In genomic region chr2:120766758-120767351, GRCh38 we compare ENCODE assay signal across 14 cellular contexts. TPM values are rescaled to one million over a fixed set of nuclear protein-coding genes. Genes with fewer than 3 reads are reported as not detected.
DNase-seq lines count a peak whose midpoint lies in the region; ATAC-seq, FAIRE-seq and TF ChIP-seq lines count a peak whose summit lies in the region.
"Had no signal": no experiment of that assay in that cellular context is flagged by ENCODE, and none has a peak within 500 bp of the region (broad histone marks: within the 10 kb centered on the region; RNA-seq: fewer than 3 reads in every experiment).

No MANE protein-coding gene starts in this region.

- peaks cover 80% of the 10 kb centered on the region for H4K20me1 ChIP-seq in GM23338 (replicated peaks; ENCODE audit: insufficient read depth)
- peaks cover 19% of the 10 kb centered on the region for H4K20me1 ChIP-seq in astrocyte (ENCODE audit: insufficient read depth, low read length)

- peaks cover 75% of the 10 kb centered on the region for H3K4me1 Mint-ChIP-seq in GM23338
- H3K4me1 Mint-ChIP-seq in astrocyte (ENCODE audit: low read depth, unreplicated experiment): peaks cover 71% of the 10 kb centered on the region
- no peaks in the 10 kb centered on the region for H3K4me1 Mint-ChIP-seq in CD8-positive, alpha-beta T cell (ENCODE audit: low read depth)
- H3K4me1 Mint-ChIP-seq: activated naive CD4-positive, alpha-beta T cell treated with anti-CD3 and anti-CD28 coated beads, Interleukin-2, amount 10 ng/mL, durations not matched to agents 7 days and 5 days; IgD-negative memory B cell; immature natural killer cell had no signal

- CTCF ChIA-PET in CD8-positive, alpha-beta T cell (lab: Charles Lee): no interaction called here

- POLR2A ChIA-PET in CD8-positive, alpha-beta T cell (lab: Charles Lee): no interaction called here

- peaks cover 13% of the 10 kb centered on the region; the same call in 1 of the 2 replicates for H3F3A ChIP-seq in GM23338 (replicated peaks; ENCODE audit: low read depth)

- H3K27me3 Mint-ChIP-seq in GM23338 (ENCODE audit: insufficient read depth, low read depth, poor library complexity) (peaks cover 14% of the 10 kb centered on the region), astrocyte (ENCODE audit: low read depth, unreplicated experiment) (no peaks in the 10 kb centered on the region)
- no peaks in the 10 kb centered on the region for H3K27me3 Mint-ChIP-seq in CD8-positive, alpha-beta T cell (ENCODE audit: low read depth)
- H3K27me3 Mint-ChIP-seq: activated naive CD4-positive, alpha-beta T cell treated with anti-CD3 and anti-CD28 coated beads, Interleukin-2, amount 10 ng/mL, durations not matched to agents 7 days and 5 days had no signal

- peak; percentile 17 for FAIRE-seq in astrocyte (lab: Jason Lieb, UNC)
- no peak for FAIRE-seq in kidney (lab: Jason Lieb, UNC)

- H3K4me3 Mint-ChIP-seq in GM23338: no peak overlapping the region
- H3K4me3 Mint-ChIP-seq in astrocyte (ENCODE audit: unreplicated experiment): peak overlapping the region; percentile 14
- H3K4me3 Mint-ChIP-seq in CD8-positive, alpha-beta T cell: no peak overlapping the region
- H3K4me3 Mint-ChIP-seq: activated naive CD4-positive, alpha-beta T cell treated with anti-CD3 and anti-CD28 coated beads, Interleukin-2, amount 10 ng/mL, durations not matched to agents 7 days and 5 days; IgD-negative memory B cell; immature natural killer cell had no signal

- H3K4me3 ChIP-seq in GM23338 (no peak overlapping the region), astrocyte (ENCODE audit: insufficient read depth, low read depth, low read length) (no peak overlapping the region), kidney (ENCODE audit: low read length in 2 of 2) (no peak overlapping the region), sigmoid colon (no peak overlapping the region)
- no peak overlapping the region for H3K4me3 ChIP-seq in CD8-positive, alpha-beta T cell (ENCODE audit: low read depth, low read length)

- no peak overlapping the region for H2AFZ ChIP-seq in GM23338
- no peak overlapping the region for H2AFZ ChIP-seq in astrocyte (ENCODE audit: low read depth, low read length)

- peak; percentile 44 for DNase-seq in GM23338 (ENCODE audit: low spot score)
- DNase-seq in astrocyte (ENCODE audit: low read depth): peak; percentile 45
- peak; percentile 59 for DNase-seq in kidney
- DNase-seq in sigmoid colon: peak; percentile 63
- no peak for DNase-seq in CD8-positive, alpha-beta T cell
- no peak for DNase-seq in activated CD4-positive, alpha-beta T cell treated with anti-CD3 and anti-CD28 coated beads for 1 hour
- DNase-seq in stimulated activated CD4-positive, alpha-beta T cell treated with anti-CD3 and anti-CD28 coated beads, Interleukin-2, amount 100 ng/mL, for 24 hours: no peak
- DNase-seq in inferior parietal cortex (ENCODE audit: extremely low spot score): no peak
- DNase-seq: activated naive CD4-positive, alpha-beta T cell treated with anti-CD3 and anti-CD28 coated beads, Interleukin-2, amount 10 ng/mL, durations not matched to agents 7 days and 5 days; immature natural killer cell; NCI-H1436 treated with DMSO at 0.1 percent for 48 hours; NCI-H526 had no signal

- H3K4me1 ChIP-seq in GM23338 (ENCODE audit: insufficient read depth) (peaks cover 43% of the 10 kb centered on the region), astrocyte (ENCODE audit: insufficient read depth, low read length) (peaks cover 54% of the 10 kb centered on the region), kidney (ENCODE audit: control insufficient read depth in 1 of 2, insufficient read depth in 1 of 2, low read depth in 1 of 2, low read length in 2 of 2) (peaks cover 0 to 20% of the 10 kb centered on the region in 2 donors), sigmoid colon (peaks cover 0 to 46% (median 32%) of the 10 kb centered on the region in 4 donors)
- H3K4me1 ChIP-seq in CD8-positive, alpha-beta T cell (ENCODE audit: insufficient read depth, low read length): no peaks in the 10 kb centered on the region

- ATAC-seq in GM23338: peak; percentile 52
- ATAC-seq in CD8-positive, alpha-beta T cell: no peak

- TF ChIP-seq EP300 in sigmoid colon (IDR thresholded peaks at IDR 0.05): no peak

- H3K9me3 Mint-ChIP-seq in GM23338: no peaks in the 10 kb centered on the region
- H3K9me3 Mint-ChIP-seq in astrocyte (ENCODE audit: unreplicated experiment): no peaks in the 10 kb centered on the region
- H3K9me3 Mint-ChIP-seq in CD8-positive, alpha-beta T cell: no peaks in the 10 kb centered on the region
- H3K9me3 Mint-ChIP-seq: activated naive CD4-positive, alpha-beta T cell treated with anti-CD3 and anti-CD28 coated beads, Interleukin-2, amount 10 ng/mL, durations not matched to agents 7 days and 5 days; IgD-negative memory B cell; immature natural killer cell had no signal

- WGBS in sigmoid colon, 2 donors: 88 to 89% methylated on average over 12 of the region's 12 CpGs

- no peak overlapping the region; the same call in 1 of the 2 replicates for H3K27ac Mint-ChIP-seq in GM23338
- peak overlapping the region; percentile 98 for H3K27ac Mint-ChIP-seq in astrocyte (ENCODE audit: unreplicated experiment)
- no peak overlapping the region for H3K27ac Mint-ChIP-seq in CD8-positive, alpha-beta T cell
- H3K27ac Mint-ChIP-seq: activated naive CD4-positive, alpha-beta T cell treated with anti-CD3 and anti-CD28 coated beads, Interleukin-2, amount 10 ng/mL, durations not matched to agents 7 days and 5 days; IgD-negative memory B cell; immature natural killer cell had no signal

- H3K36me3 Mint-ChIP-seq in GM23338 (ENCODE audit: low read depth) (no peaks in the 10 kb centered on the region), astrocyte (ENCODE audit: low read depth, unreplicated experiment) (peaks cover 3% of the 10 kb centered on the region)
- no peaks in the 10 kb centered on the region for H3K36me3 Mint-ChIP-seq in CD8-positive, alpha-beta T cell
- H3K36me3 Mint-ChIP-seq: activated naive CD4-positive, alpha-beta T cell treated with anti-CD3 and anti-CD28 coated beads, Interleukin-2, amount 10 ng/mL, durations not matched to agents 7 days and 5 days; IgD-negative memory B cell; immature natural killer cell had no signal

- no peak for TF ChIP-seq CTCF in GM23338 (conservative IDR thresholded peaks at IDR 0.05; ENCODE audit: low read depth in 2 of 2)
- TF ChIP-seq CTCF in astrocyte (IDR thresholded peaks at IDR 0.05; ENCODE audit: insufficient read depth, low read depth, low read length): no peak
- TF ChIP-seq CTCF in kidney (IDR thresholded peaks at IDR 0.05; ENCODE audit: borderline replicate concordance, extremely low read depth, insufficient read depth): no peak
- no peak for TF ChIP-seq CTCF in sigmoid colon (IDR thresholded peaks at IDR 0.05)
- no peak for TF ChIP-seq CTCF in CD8-positive, alpha-beta T cell (IDR thresholded peaks at IDR 0.05)

- H3K9ac ChIP-seq in astrocyte (ENCODE audit: low read length) (peak overlapping the region; percentile 75), kidney (ENCODE audit: low read length in 2 of 2) (no peak overlapping the region)

- H3K9me3 ChIP-seq in astrocyte (ENCODE audit: insufficient read depth, low read depth, low read length) (no peaks in the 10 kb centered on the region), kidney (ENCODE audit: control insufficient read depth in 1 of 2, low read length in 2 of 2) (no peaks in the 10 kb centered on the region), sigmoid colon (no peaks in the 10 kb centered on the region)
- H3K9me3 ChIP-seq in CD8-positive, alpha-beta T cell (ENCODE audit: low read length): no peaks in the 10 kb centered on the region

- no peaks in the 10 kb centered on the region for H3K36me3 ChIP-seq in GM23338 (ENCODE audit: insufficient read depth)
- no peaks in the 10 kb centered on the region for H3K36me3 ChIP-seq in astrocyte (ENCODE audit: insufficient read depth, low read length)
- H3K36me3 ChIP-seq in kidney (ENCODE audit: control insufficient read depth in 1 of 2, insufficient read depth in 2 of 2, low read length in 2 of 2): no peaks in the 10 kb centered on the region
- H3K36me3 ChIP-seq in sigmoid colon: no peaks in the 10 kb centered on the region
- no peaks in the 10 kb centered on the region for H3K36me3 ChIP-seq in CD8-positive, alpha-beta T cell (ENCODE audit: insufficient read depth, low read length)

- H3K4me2 ChIP-seq in GM23338 (peak overlapping the region; percentile 43; the same call in 1 of the 2 replicates), astrocyte (ENCODE audit: low read length) (peak overlapping the region; percentile 59)

- intact Hi-C loops in kidney (cut with DNase I): no loop called here
- intact Hi-C loops in sigmoid colon (cut with DNase I): no loop called here
- intact Hi-C loops in CD8-positive, alpha-beta T cell (cut with DNase I, micrococcal nuclease): no loop called here

- peak overlapping the region; percentile 84 for H3K27ac ChIP-seq in GM23338 (ENCODE audit: low read depth)
- peak overlapping the region; percentile 95 for H3K27ac ChIP-seq in astrocyte (ENCODE audit: low read depth, low read length)
- peak overlapping the region; percentile 79 to 90 for H3K27ac ChIP-seq in kidney (ENCODE audit: low read depth in 2 of 2, low read length in 2 of 2)
- peak overlapping the region; percentile 61 to 71 (median 68) for H3K27ac ChIP-seq in sigmoid colon
- H3K27ac ChIP-seq in CD8-positive, alpha-beta T cell (ENCODE audit: low read depth, low read length): no peak overlapping the region

- H3K79me2 ChIP-seq in GM23338 (replicated peaks; ENCODE audit: insufficient read depth) (peaks cover 100% of the 10 kb centered on the region), astrocyte (ENCODE audit: insufficient read depth, low read length) (peaks cover 89% of the 10 kb centered on the region)

- no peaks in the 10 kb centered on the region for H3K9me2 ChIP-seq in GM23338 (ENCODE audit: insufficient read depth)

- no peak for TF ChIP-seq POLR2A in sigmoid colon (IDR thresholded peaks at IDR 0.05)

- no peaks in the 10 kb centered on the region for H3K27me3 ChIP-seq in GM23338 (ENCODE audit: insufficient read depth)
- H3K27me3 ChIP-seq in astrocyte (ENCODE audit: insufficient read depth, low read length): no peaks in the 10 kb centered on the region
- H3K27me3 ChIP-seq in sigmoid colon: no peaks in the 10 kb centered on the region
- H3K27me3 ChIP-seq in CD8-positive, alpha-beta T cell (ENCODE audit: insufficient read depth, low read length): no peaks in the 10 kb centered on the region

TF ChIP-seq in GM23338, 12 proteins besides CTCF, POLR2A, EP300 and RAD21 (continues in another document):
- no peak for TF ChIP-seq POLR2AphosphoS5 (IDR thresholded peaks at IDR 0.05; ENCODE audit: low read depth)
- TF ChIP-seq EZH2phosphoT487 (IDR thresholded peaks at IDR 0.05; ENCODE audit: unreplicated experiment): no peak
- TF ChIP-seq ZNF114 (CRISPR knock-in tag; IDR thresholded peaks at IDR 0.05): no peak
- TF ChIP-seq ZNF331 (CRISPR knock-in tag; IDR thresholded peaks at IDR 0.05; ENCODE audit: low read depth): no peak
- no peak for TF ChIP-seq JUNB (IDR thresholded peaks at IDR 0.05; ENCODE audit: unreplicated experiment)

RNA-seq across cellular contexts. Expression of gene GLI2, which starts 31.2 kb away (rescaled TPM):
- total RNA-seq in GM23338 (2014; rRNA removed; shearing (Covaris generic)): 41.7 and 53.6 TPM in 2 replicates
- polyA plus RNA-seq in GM23338 (2016; fragmentation: Nextera tagmentation; extraction: Ambion mirVana) (57.0 and 67.1 TPM in 2 replicates), kidney (ENCODE audit: insufficient read depth, low read depth, low replicate concordance) (0.32 TPM), sigmoid colon (under 1 TPM; 0.23 to 0.76 (median 0.60) TPM)
- total RNA-seq in astrocyte (42.9 and 44.5 TPM in 2 replicates), kidney (3.7 TPM), sigmoid colon (1 to 10 TPM; 2.1 to 6.4 (median 2.9) TPM)
- not detected for total RNA-seq in CD8-positive, alpha-beta T cell
- total RNA-seq: activated CD8-positive, alpha-beta memory T cell treated with anti-CD3 and anti-CD28 coated beads for 36 hours had no signal
- polyA plus RNA-seq: IgD-negative memory B cell, immature natural killer cell had no signal

Comparison
In these comparisons a context has a peak if more than half of its experiments do, and no peak if none do; other contexts are left out.
1. DNase-seq: peak in GM23338 (single experiment), astrocyte (single experiment), kidney (single experiment) and sigmoid colon (single experiment); none in CD8-positive, alpha-beta T cell (0 of 7), activated CD4-positive, alpha-beta T cell treated with anti-CD3 and anti-CD28 coated beads for 1 hour (single experiment), stimulated activated CD4-positive, alpha-beta T cell treated with anti-CD3 and anti-CD28 coated beads, Interleukin-2, amount 100 ng/mL, for 24 hours (0 of 2) and inferior parietal cortex (single experiment).